In genomic region chr2:186480991-186481390, GRCh38 we compare ENCODE assay signal across 26 cellular contexts. TPM values are rescaled to one million over a fixed set of nuclear protein-coding genes. Genes with fewer than 3 reads are reported as not detected.
DNase-seq lines count a peak whose midpoint lies in the region; ATAC-seq, FAIRE-seq and TF ChIP-seq lines count a peak whose summit lies in the region.
"Had no signal": no experiment of that assay in that cellular context is flagged by ENCODE, and none has a peak within 500 bp of the region (broad histone marks: within the 10 kb centered on the region; RNA-seq: fewer than 3 reads in every experiment).

No MANE protein-coding gene starts in this region.

- H3K27me3 Mint-ChIP-seq in stimulated activated naive B cell treated with anti-CD40 and anti-IgM and Interleukin-4, amounts not matched to agents 10 μg/mL and 1 μg/mL and 100 μg/mL, for 72 hours = no peaks in the 10 kb centered on the region
- H3K27me3 Mint-ChIP-seq: CD4-positive, alpha-beta T cell had no signal

- ATAC-seq in stimulated activated naive B cell treated with anti-CD40 and anti-IgM and Interleukin-4, amounts not matched to agents 10 μg/mL and 1 μg/mL and 100 μg/mL, for 72 hours (replicated peaks) = no peak
- ATAC-seq in GM18498 (IDR thresholded peaks at IDR 0.05; ENCODE audit: unreplicated experiment) (no peak), HG03460 (IDR thresholded peaks at IDR 0.05; ENCODE audit: unreplicated experiment) (no peak)
- ATAC-seq: A549, GM12878 had no signal

- peak overlapping the region; percentile 31 for H3K27ac Mint-ChIP-seq in stimulated activated naive B cell treated with anti-CD40 and anti-IgM and Interleukin-4, amounts not matched to agents 10 μg/mL and 1 μg/mL and 100 μg/mL, for 72 hours
- H3K27ac Mint-ChIP-seq: CD14-positive monocyte; CD4-positive, alpha-beta T cell had no signal

- H3K4me1 Mint-ChIP-seq in stimulated activated naive B cell treated with anti-CD40 and anti-IgM and Interleukin-4, amounts not matched to agents 10 μg/mL and 1 μg/mL and 100 μg/mL, for 72 hours = peaks cover 14 to 29% of the 10 kb centered on the region in 2 donors

- TF ChIP-seq CTCF in RWPE1 (conservative IDR thresholded peaks at IDR 0.05; ENCODE audit: low read depth) = no peak

- no peak for DNase-seq in GM12891 (ENCODE audit: insufficient read length, low spot score)
- peak; percentile 47 for DNase-seq in RWPE1 (ENCODE audit: low spot score)
- no peak for DNase-seq in epithelial cell of prostate (ENCODE audit: low read depth, low spot score)
- DNase-seq in stimulated activated naive B cell treated with anti-CD40 and anti-IgM and Interleukin-4, amounts not matched to agents 10 μg/mL and 1 μg/mL and 100 μg/mL, for 72 hours = no peak
- no peak for DNase-seq in nucleus accumbens (lab: John Stamatoyannopoulos, UW)
- DNase-seq: 8988T; ACHN; AML-193; BE2C; CD4-positive, alpha-beta T cell; CD8-positive, alpha-beta memory T cell; DMS 273 treated with DMSO at 0.1 percent for 48 hours; DMS79; EL; GDM1; H7; HCEC 1CT had no signal

- POLR2A ChIA-PET in RWPE1 (lab: Yijun Ruan, JAX; ENCODE audit: low non-redundant PET) = no interaction called here

- H3K36me3 Mint-ChIP-seq in stimulated activated naive B cell treated with anti-CD40 and anti-IgM and Interleukin-4, amounts not matched to agents 10 μg/mL and 1 μg/mL and 100 μg/mL, for 72 hours = peaks cover 8 to 14% of the 10 kb centered on the region in 2 donors
- H3K36me3 Mint-ChIP-seq: CD14-positive monocyte had no signal

- CTCF ChIA-PET in RWPE1 (lab: Yijun Ruan, JAX) = no interaction called here

- peaks cover 0 to 2% of the 10 kb centered on the region in 2 donors for H3K9me3 Mint-ChIP-seq in stimulated activated naive B cell treated with anti-CD40 and anti-IgM and Interleukin-4, amounts not matched to agents 10 μg/mL and 1 μg/mL and 100 μg/mL, for 72 hours
- H3K9me3 Mint-ChIP-seq: CD14-positive monocyte; CD4-positive, alpha-beta T cell had no signal

- H3K27ac ChIP-seq in RWPE1 = no peak overlapping the region
- H3K27ac ChIP-seq in epithelial cell of prostate = peak overlapping the region; percentile 44
- H3K27ac ChIP-seq: A549; BLaER1 treated with 17β-estradiol and CSF1 and Interleukin-3, amounts not matched to agents 10 nM and 100 nM; GM23248 had no signal

- TF ChIP-seq POLR2A in GM12891 (IDR thresholded peaks at IDR 0.05; ENCODE audit: low read depth, low read length) = no peak

- H3K4me3 Mint-ChIP-seq in stimulated activated naive B cell treated with anti-CD40 and anti-IgM and Interleukin-4, amounts not matched to agents 10 μg/mL and 1 μg/mL and 100 μg/mL, for 72 hours = no peak overlapping the region
- H3K4me3 Mint-ChIP-seq: CD14-positive monocyte; CD4-positive, alpha-beta T cell; CD8-positive, alpha-beta memory T cell had no signal

- peak; percentile 65 for FAIRE-seq in GM12891 (lab: Jason Lieb, UNC)
- FAIRE-seq: A549, D721Med, GM12878, H1 had no signal

TF ChIP-seq in GM12891, 5 proteins besides CTCF, POLR2A, EP300 and RAD21:
- TF ChIP-seq TAF1 (IDR thresholded peaks at IDR 0.05; ENCODE audit: low read depth, low read length) = no peak
- no peak for TF ChIP-seq PAX5 (IDR thresholded peaks at IDR 0.05; ENCODE audit: insufficient read depth, low read length, severe bottlenecking)
- no peak for TF ChIP-seq POU2F2 (IDR thresholded peaks at IDR 0.05; ENCODE audit: low read depth, low read length)
- TF ChIP-seq SPI1 (IDR thresholded peaks at IDR 0.05; ENCODE audit: low read depth, low read length) = no peak
- TF ChIP-seq POLR2AphosphoS5 (IDR thresholded peaks at IDR 0.05; ENCODE audit: low read depth, low read length) = no peak
TF ChIP-seq in GM12891: peak in this region for 0.

RNA-seq across cellular contexts. Expression of gene ZC3H15, which starts 5.1 kb away (rescaled TPM):
- polyA plus RNA-seq in GM12891 (2012; ENCODE audit: low read depth, missing spikeins) = 73.7 TPM
